9 cellular contexts compared by ENCODE assay signal in the genomic region with DNA sequence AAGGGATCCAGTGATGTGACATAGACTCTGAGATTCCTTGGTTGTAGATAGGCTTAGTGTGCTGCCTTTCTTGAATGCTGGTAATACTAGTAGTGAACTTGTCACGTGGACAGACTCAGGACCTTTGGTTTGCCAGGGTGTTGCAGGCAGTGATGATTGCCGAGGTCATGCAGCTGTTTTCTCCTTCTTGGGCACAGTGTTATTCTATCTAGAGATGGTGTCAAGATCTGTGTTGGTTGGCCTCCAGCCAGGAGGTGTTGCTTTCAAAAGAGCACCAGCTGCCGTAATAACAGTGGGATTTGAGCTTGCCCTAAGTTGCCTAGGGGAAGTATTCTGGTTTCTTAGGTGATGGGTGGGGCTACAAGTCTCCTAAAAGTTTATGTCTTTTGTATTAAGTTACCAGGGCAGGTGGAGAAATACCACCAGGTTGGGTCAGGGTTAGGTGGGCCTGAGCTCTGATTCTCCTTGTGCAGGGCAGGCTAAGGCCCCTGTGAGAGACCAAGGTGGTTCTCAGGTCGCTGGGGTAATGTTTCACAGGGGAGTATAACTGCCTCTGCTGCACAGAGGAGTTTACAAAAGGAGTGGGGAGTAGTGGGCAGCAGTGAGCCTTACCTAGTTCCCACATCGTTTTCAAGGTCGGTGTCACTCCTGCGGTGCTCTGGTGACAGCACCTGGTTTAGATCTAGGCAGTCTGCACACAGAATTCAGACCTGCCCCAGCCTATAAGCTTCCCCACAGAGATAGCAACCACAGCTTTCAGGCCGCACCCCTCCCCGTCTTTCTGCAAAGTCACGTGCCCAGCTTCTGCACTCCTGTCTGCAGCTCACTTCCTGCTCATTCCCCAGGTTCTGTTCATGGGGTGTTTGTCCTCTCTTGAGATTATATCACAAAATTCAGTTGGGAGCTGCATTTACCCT.
A peak's percentile ranks its signal among the peaks of the same experiment; 100 is the strongest.
DNase-seq lines count a peak whose midpoint lies in the region; ATAC-seq and TF ChIP-seq lines count a peak whose summit lies in the region.
"Had no signal": no experiment of that assay in that cellular context is flagged by ENCODE, and none has a peak within 500 bp of the region (broad histone marks: within the 10 kb centered on the region; RNA-seq: fewer than 3 reads in every experiment).

No MANE protein-coding gene starts in this region.

- DNase-seq in CD4-positive, alpha-beta memory T cell, result peak; percentile 82 to 93 (median 86)
- DNase-seq in NB4 (ENCODE audit: low read depth) (peak; percentile 5), left lung (peak in 1 of 2 donors; percentile 17), omental fat pad (ENCODE audit: low spot score) (no peak), amygdala (lab: John Stamatoyannopoulos, UW) (no peak)
- DNase-seq in activated CD8-positive, alpha-beta memory T cell treated with anti-CD3 and anti-CD28 coated beads, Interleukin-2, amount 50 U/mL, for 24 hours (ENCODE audit: extremely low read depth), result peak; percentile 25
- DNase-seq in stimulated activated effector memory CD8-positive, alpha-beta T cell treated with anti-CD3 and anti-CD28 coated beads, Interleukin-12 subunit alpha, Interleukin-12 subunit beta, amount 100 ng/mL, for 72 hours (ENCODE audit: low spot score in 2 of 2), result peak; percentile 21 to 68

- H3K27ac Mint-ChIP-seq in CD4-positive, alpha-beta memory T cell, result peak overlapping the region; percentile 92 to 98 (median 95)
- peak overlapping the region; percentile 76 for H3K27ac Mint-ChIP-seq in stimulated activated effector memory CD8-positive, alpha-beta T cell treated with anti-CD3 and anti-CD28 coated beads, Interleukin-12 subunit alpha, Interleukin-12 subunit beta, amount 100 ng/mL, for 72 hours

- no peaks in the 10 kb centered on the region for H3K27me3 ChIP-seq in CD4-positive, alpha-beta memory T cell (ENCODE audit: insufficient read depth, low read length)
- no peaks in the 10 kb centered on the region for H3K27me3 ChIP-seq in left lung

- peaks cover 0 to 4% of the 10 kb centered on the region in 2 donors for H3K36me3 Mint-ChIP-seq in CD4-positive, alpha-beta memory T cell
- peaks cover 7% of the 10 kb centered on the region for H3K36me3 Mint-ChIP-seq in stimulated activated effector memory CD8-positive, alpha-beta T cell treated with anti-CD3 and anti-CD28 coated beads, Interleukin-12 subunit alpha, Interleukin-12 subunit beta, amount 100 ng/mL, for 72 hours

- peaks cover 0 to 16% (median 5%) of the 10 kb centered on the region in 8 donors for H3K9me3 Mint-ChIP-seq in CD4-positive, alpha-beta memory T cell
- peaks cover 4% of the 10 kb centered on the region for H3K9me3 Mint-ChIP-seq in stimulated activated effector memory CD8-positive, alpha-beta T cell treated with anti-CD3 and anti-CD28 coated beads, Interleukin-12 subunit alpha, Interleukin-12 subunit beta, amount 100 ng/mL, for 72 hours

- peaks cover 45% of the 10 kb centered on the region for H3K4me1 ChIP-seq in CD4-positive, alpha-beta memory T cell (ENCODE audit: insufficient read depth, low read length)
- no peaks in the 10 kb centered on the region for H3K4me1 ChIP-seq in left lung

- peak; percentile 41 for ATAC-seq in left lung
- peak; percentile 94 for ATAC-seq in stimulated activated effector memory CD8-positive, alpha-beta T cell treated with anti-CD3 and anti-CD28 coated beads, Interleukin-12 subunit alpha, Interleukin-12 subunit beta, amount 100 ng/mL, for 72 hours
- no peak for ATAC-seq in HG02884 (IDR thresholded peaks at IDR 0.05; ENCODE audit: unreplicated experiment)
- no peak for ATAC-seq in omental fat pad (ENCODE audit: low FRiP score)

- CTCF ChIA-PET in CD4-positive, alpha-beta memory T cell (lab: Charles Lee; ENCODE audit: partially characterized antibody), result interaction anchor here (0.6 to 3.2 kb wide), 12 partner anchors 11 to 415 kb away, joined by 3 to 38 read pairs (median 3); a partner anchor contains a TSS

- peaks cover 42 to 70% (median 51%) of the 10 kb centered on the region in 4 donors for H3K4me1 Mint-ChIP-seq in CD4-positive, alpha-beta memory T cell
- peaks cover 49% of the 10 kb centered on the region for H3K4me1 Mint-ChIP-seq in stimulated activated effector memory CD8-positive, alpha-beta T cell treated with anti-CD3 and anti-CD28 coated beads, Interleukin-12 subunit alpha, Interleukin-12 subunit beta, amount 100 ng/mL, for 72 hours

- no peaks in the 10 kb centered on the region for H3K36me3 ChIP-seq in CD4-positive, alpha-beta memory T cell (ENCODE audit: insufficient read depth, low read length)
- no peaks in the 10 kb centered on the region for H3K36me3 ChIP-seq in left lung

- peaks cover 0 to 1% of the 10 kb centered on the region in 2 donors for H3K27me3 Mint-ChIP-seq in CD4-positive, alpha-beta memory T cell

- POLR2A ChIA-PET in CD4-positive, alpha-beta memory T cell (lab: Charles Lee; ENCODE audit: partially characterized antibody), result interaction anchor here (0.7 to 2.9 kb wide), 22 partner anchors 9 to 458 kb away, joined by 3 to 37 read pairs (median 4); a partner anchor contains a TSS

- no peak for TF ChIP-seq POLR2A in NB4 (IDR thresholded peaks at IDR 0.05; ENCODE audit: extremely low read depth, insufficient read length)

- peak overlapping the region; percentile 68 to 91 (median 81) for H3K4me3 Mint-ChIP-seq in CD4-positive, alpha-beta memory T cell
- H3K4me3 Mint-ChIP-seq in stimulated activated effector memory CD8-positive, alpha-beta T cell treated with anti-CD3 and anti-CD28 coated beads, Interleukin-12 subunit alpha, Interleukin-12 subunit beta, amount 100 ng/mL, for 72 hours, result peak overlapping the region; percentile 48

- intact Hi-C loops in CD4-positive, alpha-beta memory T cell (cut with micrococcal nuclease), result loop anchor here (2.0 kb wide), 3 partner anchors 54 to 408 kb away; a partner anchor contains a TSS
- intact Hi-C loops in left lung (cut with DNase I), result no loop called here

- peak overlapping the region; percentile 39 to 50 for H3K4me3 ChIP-seq in CD4-positive, alpha-beta memory T cell (ENCODE audit: low read length in 2 of 2)
- no peak overlapping the region for H3K4me3 ChIP-seq in NB4 (ENCODE audit: low read depth, low read length)
- no peak overlapping the region for H3K4me3 ChIP-seq in left lung
- H3K4me3 ChIP-seq: lung had no signal

- H3K27ac ChIP-seq in CD4-positive, alpha-beta memory T cell (ENCODE audit: low read depth, low read length), result peak overlapping the region; percentile 60
- no peak overlapping the region for H3K27ac ChIP-seq in left lung

- TF ChIP-seq CTCF in NB4 (IDR thresholded peaks at IDR 0.05; ENCODE audit: low read depth, low read length) (no peak), left lung (IDR thresholded peaks at IDR 0.05) (no peak), omental fat pad (IDR thresholded peaks at IDR 0.05) (no peak)

- H3K9me3 ChIP-seq in CD4-positive, alpha-beta memory T cell (ENCODE audit: control insufficient read depth in 1 of 2, low read length in 2 of 2), result no peaks in the 10 kb centered on the region
- H3K9me3 ChIP-seq in left lung, result peaks cover 0 to 4% of the 10 kb centered on the region in 2 donors

Comparison
In these comparisons a context has a peak if more than half of its experiments do, and no peak if none do; other contexts are left out.
1. DNase-seq: peak in CD4-positive, alpha-beta memory T cell (5 of 5), NB4 (single experiment), activated CD8-positive, alpha-beta memory T cell treated with anti-CD3 and anti-CD28 coated beads, Interleukin-2, amount 50 U/mL, for 24 hours (single experiment) and stimulated activated effector memory CD8-positive, alpha-beta T cell treated with anti-CD3 and anti-CD28 coated beads, Interleukin-12 subunit alpha, Interleukin-12 subunit beta, amount 100 ng/mL, for 72 hours (2 of 2); none in omental fat pad (single experiment) and amygdala (0 of 56).
2. H3K4me3 ChIP-seq: peak in CD4-positive, alpha-beta memory T cell (2 of 2); none in NB4 (single experiment) and left lung (0 of 2).
3. ATAC-seq: peak in left lung (single experiment) and stimulated activated effector memory CD8-positive, alpha-beta T cell treated with anti-CD3 and anti-CD28 coated beads, Interleukin-12 subunit alpha, Interleukin-12 subunit beta, amount 100 ng/mL, for 72 hours (single experiment); none in HG02884 (single experiment) and omental fat pad (single experiment).